ENCODE assay signal across 21 cellular contexts in genomic region chr5:92505145-92505544, GRCh38.
A peak's percentile ranks its signal among the peaks of the same experiment; 100 is the strongest.
DNase-seq lines count a peak whose midpoint lies in the region; ATAC-seq, FAIRE-seq and TF ChIP-seq lines count a peak whose summit lies in the region.
"Had no signal": no experiment of that assay in that cellular context is flagged by ENCODE, and none has a peak within 500 bp of the region (broad histone marks: within the 10 kb centered on the region; RNA-seq: fewer than 3 reads in every experiment).

No MANE protein-coding gene starts in this region.

- H3K27me3 ChIP-seq in PC-9 (ENCODE audit: insufficient read depth, low read depth): no peaks in the 10 kb centered on the region
- H3K27me3 ChIP-seq in osteoblast (ENCODE audit: insufficient read depth, low read length): no peaks in the 10 kb centered on the region
- no peaks in the 10 kb centered on the region for H3K27me3 ChIP-seq in vagina
- H3K27me3 ChIP-seq: dorsolateral prefrontal cortex, esophagus muscularis mucosa had no signal

- BruUV-seq in PC-9 (replicated peaks; lab: Mats Ljungman, UMichigan): no TSS peak

- no peak overlapping the region for H3K27ac ChIP-seq in PC-9
- H3K27ac ChIP-seq in osteoblast (ENCODE audit: low read depth, low read length): no peak overlapping the region
- no peak overlapping the region for H3K27ac ChIP-seq in vagina
- no peak overlapping the region for H3K27ac ChIP-seq in caudate nucleus (ENCODE audit: low read depth, low read length)
- H3K27ac ChIP-seq: dorsolateral prefrontal cortex, esophagus muscularis mucosa, thoracic aorta, WERI-Rb-1 had no signal

- CTCF ChIA-PET in PC-9 (lab: Charles Lee): no interaction called here

- H3K9me2 ChIP-seq in PC-9 (ENCODE audit: insufficient read depth): no peaks in the 10 kb centered on the region

- H3K4me2 ChIP-seq in PC-9 (no peak overlapping the region), osteoblast (ENCODE audit: insufficient read depth, low read length) (peak overlapping the region; percentile 76)

- peaks cover 4% of the 10 kb centered on the region for H3K9me3 ChIP-seq in PC-9 (ENCODE audit: insufficient read depth, low read depth)
- no peaks in the 10 kb centered on the region for H3K9me3 ChIP-seq in osteoblast (ENCODE audit: low read depth, low read length)
- H3K9me3 ChIP-seq in vagina: no peaks in the 10 kb centered on the region

- no peak for TF ChIP-seq POLR2A in vagina (IDR thresholded peaks at IDR 0.05)

- DNase-seq in H4 (ENCODE audit: low spot score) (peak; percentile 10), PC-9 (no peak), osteoblast (ENCODE audit: insufficient read length, low spot score, missing footprints) (no peak), vagina (ENCODE audit: extremely low spot score in 2 of 2) (no peak), caudate nucleus (lab: John Stamatoyannopoulos, UW) (no peak)
- DNase-seq: activated CD4-positive, alpha-beta memory T cell treated with anti-CD3 and anti-CD28 coated beads for 36 hours; activated naive CD4-positive, alpha-beta T cell treated with anti-CD3 and anti-CD28 coated beads for 36 hours; C1 segment of cervical spinal cord; dorsolateral prefrontal cortex; kidney; MV-4-11; NCI-H187; NCI-H446; retina; T-cell; WERI-Rb-1 had no signal

- H4K20me1 ChIP-seq in PC-9 (ENCODE audit: insufficient read depth) (no peaks in the 10 kb centered on the region), osteoblast (ENCODE audit: insufficient read depth, low read length) (no peaks in the 10 kb centered on the region)

- H3F3A ChIP-seq in PC-9 (ENCODE audit: insufficient read depth, low read depth): no peaks in the 10 kb centered on the region

- no peaks in the 10 kb centered on the region for H3K36me3 ChIP-seq in PC-9 (ENCODE audit: low read depth)
- no peaks in the 10 kb centered on the region for H3K36me3 ChIP-seq in osteoblast (ENCODE audit: insufficient read depth, low read length)
- no peaks in the 10 kb centered on the region for H3K36me3 ChIP-seq in vagina
- H3K36me3 ChIP-seq: esophagus muscularis mucosa, thoracic aorta, WERI-Rb-1 had no signal

- no peak for TF ChIP-seq CTCF in PC-9 (conservative IDR thresholded peaks at IDR 0.05)
- TF ChIP-seq CTCF in osteoblast (IDR thresholded peaks at IDR 0.05; ENCODE audit: extremely low read depth, low read depth, low read length): no peak
- no peak for TF ChIP-seq CTCF in vagina (IDR thresholded peaks at IDR 0.05)

- no peaks in the 10 kb centered on the region; the same call in 1 of the 2 replicates for H3K4me1 ChIP-seq in PC-9 (replicated peaks; ENCODE audit: insufficient read depth)
- peaks cover 3% of the 10 kb centered on the region for H3K4me1 ChIP-seq in osteoblast (ENCODE audit: insufficient read depth, low read length)
- no peaks in the 10 kb centered on the region for H3K4me1 ChIP-seq in vagina
- H3K4me1 ChIP-seq: esophagus muscularis mucosa had no signal

- FAIRE-seq in endometrium (lab: Jason Lieb, UNC): peak; percentile 29

- POLR2A ChIA-PET in PC-9 (lab: Charles Lee; ENCODE audit: unreplicated experiment): no interaction called here

- H3K79me2 ChIP-seq in PC-9 (ENCODE audit: low read depth): no peaks in the 10 kb centered on the region
- no peaks in the 10 kb centered on the region for H3K79me2 ChIP-seq in osteoblast (ENCODE audit: insufficient read depth, low read length)

- no peak overlapping the region for H3K4me3 ChIP-seq in PC-9
- no peak overlapping the region for H3K4me3 ChIP-seq in osteoblast (ENCODE audit: insufficient read depth, low read length)
- no peak overlapping the region for H3K4me3 ChIP-seq in vagina
- H3K4me3 ChIP-seq: esophagus muscularis mucosa, thoracic aorta had no signal

- no peak for ATAC-seq in HG03095 (IDR thresholded peaks at IDR 0.05; ENCODE audit: unreplicated experiment)
- ATAC-seq: Right ventricle myocardium inferior, T-cell had no signal

- H2AFZ ChIP-seq in PC-9: 0 out of 2 replicates have a peak overlapping the region, but pooled peaks have one; percentile 82
- peak overlapping the region; percentile 81 for H2AFZ ChIP-seq in osteoblast (ENCODE audit: low read length)

- intact Hi-C loops in PC-9 (cut with micrococcal nuclease; ENCODE audit: unreplicated experiment) (no loop called here), vagina (cut with DNase I) (no loop called here)
